12 cellular contexts compared by ENCODE assay signal in the genomic region with DNA sequence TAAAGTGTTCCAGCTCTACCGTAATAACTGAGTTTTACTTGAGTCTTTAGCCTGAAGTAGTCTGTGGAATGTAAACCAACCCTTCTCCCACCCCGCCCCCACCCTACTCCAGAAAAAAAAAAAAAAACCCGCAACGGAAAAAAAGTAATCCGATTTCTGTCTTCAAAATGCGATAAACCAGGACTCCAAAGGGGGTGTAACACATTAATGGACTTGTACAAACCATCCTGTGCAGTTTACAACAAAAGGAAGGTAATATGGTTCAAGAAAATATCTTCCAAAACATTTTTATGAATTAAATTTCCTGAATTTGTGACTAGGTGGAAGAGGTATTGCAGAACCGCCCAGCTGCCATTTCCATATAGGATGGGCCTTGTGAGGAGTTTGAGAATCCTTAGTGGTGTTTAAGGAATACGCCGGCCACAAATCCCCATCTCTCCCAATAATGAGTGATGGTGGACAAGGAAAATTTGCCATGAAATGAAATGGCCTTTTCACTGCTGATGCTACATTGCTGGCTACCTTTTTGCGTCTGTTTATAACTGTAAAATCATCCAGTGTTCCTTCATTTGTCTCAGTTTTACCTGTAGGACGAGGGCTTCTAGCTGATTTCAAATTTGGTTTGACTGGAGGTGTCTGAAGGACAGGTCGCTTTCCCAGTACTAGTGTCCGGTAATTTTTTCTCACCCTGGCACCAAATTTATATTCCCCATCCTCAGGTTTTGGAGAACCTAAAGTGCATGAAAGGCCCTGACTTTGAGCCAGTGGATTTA. TPM values are rescaled to one million over a fixed set of nuclear protein-coding genes. Genes with fewer than 3 reads are reported as not detected.
DNase-seq lines count a peak whose midpoint lies in the region; ATAC-seq, FAIRE-seq and TF ChIP-seq lines count a peak whose summit lies in the region.
"Had no signal": no experiment of that assay in that cellular context is flagged by ENCODE, and none has a peak within 500 bp of the region (broad histone marks: within the 10 kb centered on the region; RNA-seq: fewer than 3 reads in every experiment).

No MANE protein-coding gene starts in this region.

- no peak for TF ChIP-seq CTCF in heart left ventricle (IDR thresholded peaks at IDR 0.05)
- no peak for TF ChIP-seq CTCF in K562 (IDR thresholded peaks at IDR 0.05 in 2 of 3, conservative IDR thresholded peaks at IDR 0.05 in 1 of 3; ENCODE audit: insufficient read depth in 2 of 3, low read depth in 1 of 3, low read length in 3 of 3)
- no peak for TF ChIP-seq CTCF in thyroid gland (IDR thresholded peaks at IDR 0.05)
- TF ChIP-seq CTCF in colonic mucosa (IDR thresholded peaks at IDR 0.05) = no peak

- intact Hi-C loops in heart left ventricle (cut with DNase I) = loop anchor here in 2 of 10 donors (5.0 to 10.0 kb wide), 2 partner anchors 160 to 217 kb away; no protein-coding TSS in a partner anchor
- intact Hi-C loops in Right ventricle myocardium superior (cut with DNase I) = no loop called here
- intact Hi-C loops in K562 (cut with micrococcal nuclease) = no loop called here
- intact Hi-C loops in thyroid gland (cut with DNase I) = no loop called here
- intact Hi-C loops in colonic mucosa (cut with DNase I) = no loop called here

- no peaks in the 10 kb centered on the region for H3K9me3 ChIP-seq in heart left ventricle
- no peaks in the 10 kb centered on the region for H3K9me3 ChIP-seq in K562 (replicated peaks; ENCODE audit: control insufficient read depth, insufficient read depth, low read depth, low read length)
- H3K9me3 ChIP-seq in thyroid gland = no peaks in the 10 kb centered on the region
- no peaks in the 10 kb centered on the region for H3K9me3 ChIP-seq in colonic mucosa

- H3K36me3 ChIP-seq in heart left ventricle (no peaks in the 10 kb centered on the region), K562 (ENCODE audit: control insufficient read depth, insufficient read depth, low read length) (no peaks in the 10 kb centered on the region), thyroid gland (no peaks in the 10 kb centered on the region), colonic mucosa (no peaks in the 10 kb centered on the region)

- H3K27ac ChIP-seq in heart left ventricle (peak overlapping the region in 2 of 12 donors; percentile 8 to 79), K562 (ENCODE audit: extremely low read depth, low read depth, low read length) (no peak overlapping the region), thyroid gland (peak overlapping the region; percentile 69 to 83 (median 83)), colonic mucosa (no peak overlapping the region)
- H3K27ac ChIP-seq: foreskin keratinocyte had no signal

- ATAC-seq in heart left ventricle = no peak
- no peak for ATAC-seq in Right ventricle myocardium superior (ENCODE audit: poor library complexity)
- ATAC-seq in K562 = no peak
- ATAC-seq: foreskin keratinocyte had no signal

- H3K27me3 ChIP-seq in heart left ventricle (peaks cover 0 to 69% (median 0%) of the 10 kb centered on the region in 9 donors), K562 (ENCODE audit: control insufficient read depth in 2 of 2, insufficient read depth in 2 of 2, low read length in 2 of 2) (no peaks in the 10 kb centered on the region), thyroid gland (no peaks in the 10 kb centered on the region), colonic mucosa (peaks cover 68% of the 10 kb centered on the region)
- H3K27me3 ChIP-seq: foreskin keratinocyte had no signal

- no peak for DNase-seq in heart left ventricle
- DNase-seq in Right ventricle myocardium superior = no peak
- no peak for DNase-seq in K562 (ENCODE audit: extremely low read depth in 1 of 4, low spot score in 3 of 4)
- peak; percentile 79 for DNase-seq in left kidney (ENCODE audit: low read depth, low spot score)
- DNase-seq in thyroid gland = no peak
- no peak for DNase-seq in NOMO-1 treated with DMSO at 0.1 percent for 48 hours (lab: John Stamatoyannopoulos, UW; ENCODE audit: unreplicated experiment)
- DNase-seq in colonic mucosa = no peak
- no peak for DNase-seq in NOMO-1 (lab: John Stamatoyannopoulos, UW; ENCODE audit: unreplicated experiment in 2 of 2)
- DNase-seq: activated CD4-positive, CD25-positive, alpha-beta regulatory T cell treated with anti-CD3 and anti-CD28 coated beads, Interleukin-2, amount 50 U/mL, for 72 hours; foreskin keratinocyte; KG1 had no signal

- H2AFZ ChIP-seq in K562 (ENCODE audit: low read depth, low read length) = peak overlapping the region; percentile 10; the same call in 1 of the 2 replicates

- in situ Hi-C loops in K562 (cut with MboI) = no loop called here

- H3K4me3 ChIP-seq in heart left ventricle (peak overlapping the region in 10 of 12 donors; percentile 23 to 80 (median 70)), K562 (no peak overlapping the region), thyroid gland (replicated peaks in 1 of 3) (peak overlapping the region in 2 of 3 donors; percentile 33 to 57), colonic mucosa (no peak overlapping the region)

- TF ChIP-seq EP300 in K562 (IDR thresholded peaks at IDR 0.05; ENCODE audit: low read length) = no peak

- H3K4me2 ChIP-seq in K562 (ENCODE audit: insufficient read depth, low read length) = no peak overlapping the region

- TF ChIP-seq POLR2A in heart left ventricle (IDR thresholded peaks at IDR 0.05) = no peak
- no peak for TF ChIP-seq POLR2A in K562 (conservative IDR thresholded peaks at IDR 0.05)
- no peak for TF ChIP-seq POLR2A in thyroid gland (IDR thresholded peaks at IDR 0.05)

- CTCF ChIA-PET in K562 (lab: Yijun Ruan, JAX; ENCODE audit: low intra/inter-chr PET ratio) = interaction anchor here (0.5 kb wide), 1 partner anchor 216 kb away, joined by 4 read pairs; no protein-coding TSS in a partner anchor

- no peak for TF ChIP-seq RAD21 in K562 (CRISPR knock-in tag; conservative IDR thresholded peaks at IDR 0.05 in 1 of 2, IDR thresholded peaks at IDR 0.05 in 1 of 2)

- POLR2A ChIA-PET in K562 (lab: Yijun Ruan, JAX) = interaction anchor here (0.6 to 2.0 kb wide), 3 partner anchors 12 to 331 kb away, joined by 3 to 10 read pairs (median 3); no protein-coding TSS in a partner anchor

- 51 to 66% (median 64%) methylated on average over 13 of the region's 13 CpGs for WGBS in heart left ventricle, 4 donors
- WGBS in K562 (ENCODE audit: insufficient coverage, low coverage, missing lambda C conversion rate) = 54% methylated on average over 13 of the region's 13 CpGs
- 44 to 53% methylated on average over 13 of the region's 13 CpGs for WGBS in thyroid gland, 2 donors

- no peak overlapping the region for H3K9ac ChIP-seq in K562 (ENCODE audit: insufficient read depth in 1 of 2, low read depth in 2 of 2, low read length in 2 of 2)
- H3K9ac ChIP-seq in colonic mucosa (ENCODE audit: low read depth in 2 of 2, low read length in 2 of 2) = no peak overlapping the region

- BruUV-seq in K562 (replicated peaks; lab: Mats Ljungman, UMichigan) = TSS peak; percentile 49

- H3K4me1 ChIP-seq in heart left ventricle (peaks cover 0 to 36% (median 14%) of the 10 kb centered on the region in 12 donors), K562 (replicated peaks in 1 of 2; ENCODE audit: control insufficient read depth in 2 of 2, insufficient read depth in 2 of 2, low read length in 2 of 2) (peaks cover 14 to 16% of the 10 kb centered on the region in 2 experiments; a peak in 4 of 5 replicates), thyroid gland (peaks cover 0 to 11% of the 10 kb centered on the region in 2 donors), colonic mucosa (no peaks in the 10 kb centered on the region)

- no peaks in the 10 kb centered on the region for H4K20me1 ChIP-seq in K562 (replicated peaks; ENCODE audit: control insufficient read depth, insufficient read depth, low read length)

- no peaks in the 10 kb centered on the region for H3K9me1 ChIP-seq in K562 (ENCODE audit: control insufficient read depth, insufficient read depth, low read length)

- H3K79me2 ChIP-seq in K562 (ENCODE audit: control insufficient read depth, insufficient read depth, low read length) = no peaks in the 10 kb centered on the region

- FAIRE-seq in K562 (lab: Jason Lieb, UNC) = peak; percentile 23

RNA-seq across cellular contexts. Expression of a gene that starts 10.5 kb away (rescaled TPM):
- total RNA-seq in heart left ventricle = 1 to 10 TPM; 2.3 to 5.4 (median 3.6) TPM
- under 1 TPM; 0.61 to 0.75 TPM for polyA plus RNA-seq in heart left ventricle
- 3.3 TPM for total RNA-seq in Right ventricle myocardium superior
- 0.44 and 0.51 TPM in 2 replicates for total RNA-seq in K562 (2011; cell fraction: chromatin; rRNA removed; ENCODE audit: low replicate concordance)
- 0.26 and 0.50 TPM in 2 replicates for total RNA-seq in K562 (2011; cell fraction: nucleolus; rRNA removed)
- 0.38 and 0.51 TPM in 2 replicates for total RNA-seq in K562 (2011; cell fraction: nucleoplasm; rRNA removed)
- total RNA-seq in K562 (2014; rRNA removed) = 0.09 and 0.24 TPM in 2 replicates
- 0.18 and 0.45 TPM in 2 replicates for total RNA-seq in K562 (2014; rRNA removed; fragmentation: Illumina TruSeq; extraction: Trizol)
- total RNA-seq in K562 (2015; rRNA removed; fragmentation: Illumina TruSeq; extraction: Trizol) = 0.36 and 0.49 TPM in 2 replicates
- total RNA-seq in K562 (2021) = 0.42 and 1.0 TPM in 2 replicates
- polyA plus RNA-seq in K562 (2011; rRNA removed) = 0.34 and 1.1 TPM in 2 replicates
- 0.06 and 0.18 TPM in 2 replicates for polyA plus RNA-seq in K562 (2011; cell fraction: cytosol; rRNA removed)
- polyA plus RNA-seq in K562 (2011; cell fraction: nucleus; rRNA removed) = 0.47 and 1.4 TPM in 2 replicates
- 0.25 and 0.42 TPM in 2 replicates for polyA plus RNA-seq in K562 (2012)
- 0.35 and 0.59 TPM in 2 replicates for polyA plus RNA-seq in K562 (2014; fragmentation: Illumina TruSeq; extraction: Trizol)
- under 1 TPM; 0.76 to 0.77 TPM for polyA plus RNA-seq in K562 (2014; fragmentation: Nextera tagmentation; extraction: Ambion mirVana)
- polyA plus RNA-seq in K562 (2014; rRNA removed) = 0.05 and 1.4 TPM in 2 replicates
- polyA minus RNA-seq in K562 (2011; rRNA and poly(A)+ RNA removed) = 0.18 and 0.35 TPM in 2 replicates
- polyA minus RNA-seq in K562 (2011; cell fraction: cytosol; rRNA and poly(A)+ RNA removed) = 1.1 TPM in 1 of 2 replicates, not detected in the other
- polyA minus RNA-seq in K562 (2011; cell fraction: nucleus; rRNA and poly(A)+ RNA removed) = 0.22 and 0.40 TPM in 2 replicates
- total RNA-seq in thyroid gland = 1 to 10 TPM; 3.1 to 9.9 (median 7.1) TPM
- under 1 TPM; 0.10 to 0.45 TPM for total RNA-seq in colonic mucosa
- total RNA-seq: mononuclear cell had no signal

RNA-seq across cellular contexts. Expression of a gene that starts 19.0 kb away (rescaled TPM):
- total RNA-seq in heart left ventricle = 10 to 100 TPM; 17.1 to 30.7 (median 25.2) TPM
- polyA plus RNA-seq in heart left ventricle = 10 to 100 TPM; 16.0 to 30.3 TPM
- total RNA-seq in Right ventricle myocardium superior = 22.9 TPM
- 203 and 284 TPM in 2 replicates for total RNA-seq in K562 (2011; cell fraction: chromatin; rRNA removed; ENCODE audit: low replicate concordance)
- total RNA-seq in K562 (2011; cell fraction: nucleolus; rRNA removed) = 117 and 140 TPM in 2 replicates
- total RNA-seq in K562 (2011; cell fraction: nucleoplasm; rRNA removed) = 136 and 162 TPM in 2 replicates
- total RNA-seq in K562 (2014; rRNA removed) = 65.3 and 69.9 TPM in 2 replicates
- 58.5 and 59.7 TPM in 2 replicates for total RNA-seq in K562 (2014; rRNA removed; fragmentation: Illumina TruSeq; extraction: Trizol)
- total RNA-seq in K562 (2015; rRNA removed; fragmentation: Illumina TruSeq; extraction: Trizol) = 50.9 and 60.2 TPM in 2 replicates
- 58.7 and 64.2 TPM in 2 replicates for total RNA-seq in K562 (2021)
- polyA plus RNA-seq in K562 (2011; rRNA removed) = 81.4 and 91.1 TPM in 2 replicates
- 46.9 and 65.5 TPM in 2 replicates for polyA plus RNA-seq in K562 (2011; cell fraction: cytosol; rRNA removed)
- polyA plus RNA-seq in K562 (2011; cell fraction: nucleus; rRNA removed) = 106 and 111 TPM in 2 replicates
- 41.9 and 61.1 TPM in 2 replicates for polyA plus RNA-seq in K562 (2012)
- polyA plus RNA-seq in K562 (2014; fragmentation: Illumina TruSeq; extraction: Trizol) = 58.4 and 65.2 TPM in 2 replicates
- 10 to 100 TPM; 18.8 to 25.8 TPM for polyA plus RNA-seq in K562 (2014; fragmentation: Nextera tagmentation; extraction: Ambion mirVana)
- polyA plus RNA-seq in K562 (2014; rRNA removed) = 55.5 and 73.7 TPM in 2 replicates
- 118 and 129 TPM in 2 replicates for polyA minus RNA-seq in K562 (2011; rRNA and poly(A)+ RNA removed)
- polyA minus RNA-seq in K562 (2011; cell fraction: cytosol; rRNA and poly(A)+ RNA removed) = 14.8 and 32.9 TPM in 2 replicates
- polyA minus RNA-seq in K562 (2011; cell fraction: nucleus; rRNA and poly(A)+ RNA removed) = 104 and 111 TPM in 2 replicates
- total RNA-seq in thyroid gland = 100 to 1,000 TPM in 1 of 4 donors, 10 to 100 TPM in 3; 46.3 to 109 (median 57.7) TPM
- total RNA-seq in colonic mucosa = 10 to 100 TPM; 17.8 to 25.1 TPM

Comparison
In these comparisons a context has a peak if more than half of its experiments do, and no peak if none do; other contexts are left out.
1. H3K27ac ChIP-seq: peak in thyroid gland (3 of 3); none in K562 (single experiment) and colonic mucosa (single experiment).
2. H3K4me3 ChIP-seq: peak in heart left ventricle (10 of 12) and thyroid gland (2 of 3); none in K562 (single experiment) and colonic mucosa (single experiment).